11 cellular contexts compared by ENCODE assay signal in genomic region chr11:107849791-107850190, GRCh38. TPM values are rescaled to one million over a fixed set of nuclear protein-coding genes. Genes with fewer than 3 reads are reported as not detected.
A peak's percentile ranks its signal among the peaks of the same experiment; 100 is the strongest.
DNase-seq lines count a peak whose midpoint lies in the region; ATAC-seq and TF ChIP-seq lines count a peak whose summit lies in the region.
"Had no signal": no experiment of that assay in that cellular context is flagged by ENCODE, and none has a peak within 500 bp of the region (broad histone marks: within the 10 kb centered on the region; RNA-seq: fewer than 3 reads in every experiment).

No MANE protein-coding gene starts in this region.

- no peak for TF ChIP-seq CTCF in HCT116 (IDR thresholded peaks at IDR 0.05 in 2 of 3, conservative IDR thresholded peaks at IDR 0.05 in 1 of 3; ENCODE audit: borderline replicate concordance in 1 of 3, insufficient read depth in 1 of 3, low read depth in 2 of 3, low read length in 2 of 3)
- TF ChIP-seq CTCF in RWPE2 (IDR thresholded peaks at IDR 0.05; ENCODE audit: poor library complexity, severe bottlenecking): no peak
- no peak for TF ChIP-seq CTCF in left lung (IDR thresholded peaks at IDR 0.05)

- RAD21 ChIA-PET in HCT116 (lab: Charles Lee; ENCODE audit: low non-redundant PET in 1 of 2, low total read pairs in 2 of 2, uncharacterized antibody in 2 of 2, unreplicated experiment in 2 of 2): no interaction called here

- no peak overlapping the region for H3K4me3 ChIP-seq in CD4-positive, CD25-positive, alpha-beta regulatory T cell (ENCODE audit: low read depth, low read length)
- no peak overlapping the region for H3K4me3 ChIP-seq in HCT116 (replicated peaks in 1 of 2; ENCODE audit: low read depth in 1 of 2, low read length in 2 of 2)
- H3K4me3 ChIP-seq in RWPE2 (ENCODE audit: severe bottlenecking): no peak overlapping the region
- no peak overlapping the region for H3K4me3 ChIP-seq in left lung
- H3K4me3 ChIP-seq in MG63: no peak overlapping the region
- no peak overlapping the region for H3K4me3 ChIP-seq in naive thymus-derived CD4-positive, alpha-beta T cell (ENCODE audit: low read length)

- no peak for ATAC-seq in CD4-positive, CD25-positive, alpha-beta regulatory T cell (ENCODE audit: low read depth in 2 of 2)
- peak; percentile 71 for ATAC-seq in HCT116
- peak; percentile 67 for ATAC-seq in RWPE2 (ENCODE audit: low read depth)
- peak; percentile 83 for ATAC-seq in left lung
- no peak for ATAC-seq in naive thymus-derived CD4-positive, alpha-beta T cell
- ATAC-seq in HG02763 (IDR thresholded peaks at IDR 0.05; ENCODE audit: unreplicated experiment): no peak

- no peak overlapping the region for H3K27ac ChIP-seq in CD4-positive, CD25-positive, alpha-beta regulatory T cell (ENCODE audit: insufficient read depth, low read length, poor library complexity, severe bottlenecking)
- H3K27ac ChIP-seq in HCT116 (ENCODE audit: low read depth, low read length) (no peak overlapping the region), RWPE2 (ENCODE audit: poor library complexity, severe bottlenecking) (peak overlapping the region; percentile 10), left lung (no peak overlapping the region)
- no peak overlapping the region for H3K27ac ChIP-seq in naive thymus-derived CD4-positive, alpha-beta T cell (ENCODE audit: low read depth, low read length)

- H3K27ac Mint-ChIP-seq in CD4-positive, CD25-positive, alpha-beta regulatory T cell: peak overlapping the region in 2 of 3 donors; percentile 33 to 54
- H3K27ac Mint-ChIP-seq in naive thymus-derived CD4-positive, alpha-beta T cell: no peak overlapping the region

- peaks cover 14% of the 10 kb centered on the region for H3K4me1 ChIP-seq in CD4-positive, CD25-positive, alpha-beta regulatory T cell (ENCODE audit: control insufficient read depth, insufficient read depth, low read length, poor library complexity, severe bottlenecking)
- peaks cover 15 to 41% of the 10 kb centered on the region in 2 experiments for H3K4me1 ChIP-seq in HCT116 (ENCODE audit: control insufficient read depth in 1 of 2, insufficient read depth in 2 of 2, low read length in 2 of 2)
- H3K4me1 ChIP-seq in RWPE2 (ENCODE audit: insufficient read depth, poor library complexity, severe bottlenecking): peaks cover 9% of the 10 kb centered on the region
- H3K4me1 ChIP-seq in left lung: no peaks in the 10 kb centered on the region
- no peaks in the 10 kb centered on the region for H3K4me1 ChIP-seq in naive thymus-derived CD4-positive, alpha-beta T cell (ENCODE audit: control insufficient read depth in 2 of 2, insufficient read depth in 2 of 2, low read length in 2 of 2)

- peaks cover 96% of the 10 kb centered on the region for H3K79me2 ChIP-seq in HCT116 (ENCODE audit: insufficient read depth, low read length)

- no peaks in the 10 kb centered on the region for H3K36me3 ChIP-seq in CD4-positive, CD25-positive, alpha-beta regulatory T cell (ENCODE audit: control insufficient read depth, insufficient read depth, low read length)
- H3K36me3 ChIP-seq in HCT116 (ENCODE audit: control insufficient read depth in 1 of 2, insufficient read depth in 2 of 2, low read length in 2 of 2): peaks cover 0 to 3% of the 10 kb centered on the region in 2 experiments; a peak in 1 of 4 replicates
- H3K36me3 ChIP-seq in RWPE2 (ENCODE audit: low read depth): peaks cover 22% of the 10 kb centered on the region
- no peaks in the 10 kb centered on the region for H3K36me3 ChIP-seq in left lung
- H3K36me3 ChIP-seq in MG63: peaks cover under 1% of the 10 kb centered on the region; the same call in 1 of the 2 replicates
- no peaks in the 10 kb centered on the region for H3K36me3 ChIP-seq in naive thymus-derived CD4-positive, alpha-beta T cell (ENCODE audit: control insufficient read depth in 2 of 3, insufficient read depth in 3 of 3, low read length in 3 of 3)

- H3K36me3 Mint-ChIP-seq in CD4-positive, CD25-positive, alpha-beta regulatory T cell: peaks cover 3% of the 10 kb centered on the region
- H3K36me3 Mint-ChIP-seq in naive thymus-derived CD4-positive, alpha-beta T cell: peaks cover 0 to 4% (median 0%) of the 10 kb centered on the region in 5 donors

- H2AFZ ChIP-seq in HCT116 (ENCODE audit: low read depth, low read length, poor library complexity, severe bottlenecking): no peak overlapping the region

- no peak for TF ChIP-seq POLR2A in HCT116 (IDR thresholded peaks at IDR 0.05; ENCODE audit: borderline replicate concordance, extremely low read depth, insufficient read depth, insufficient read length)

- intact Hi-C loops in HCT116 (cut with micrococcal nuclease): no loop called here
- intact Hi-C loops in left lung (cut with DNase I): no loop called here
- intact Hi-C loops in naive thymus-derived CD4-positive, alpha-beta T cell (cut with micrococcal nuclease): loop anchor here in 1 of 2 donors (10.0 kb wide), 2 partner anchors 375 to 815 kb away; partner anchors contain the start of genes ATM, DDX10 and NPAT

- no peaks in the 10 kb centered on the region for H3K9me2 ChIP-seq in HCT116 (ENCODE audit: insufficient read depth)

- H3K27me3 Mint-ChIP-seq in CD4-positive, CD25-positive, alpha-beta regulatory T cell: no peaks in the 10 kb centered on the region
- no peaks in the 10 kb centered on the region for H3K27me3 Mint-ChIP-seq in naive thymus-derived CD4-positive, alpha-beta T cell

- H4K20me1 ChIP-seq in HCT116 (ENCODE audit: insufficient read depth): peaks cover 6% of the 10 kb centered on the region; the same call in 1 of the 2 replicates

- no peak overlapping the region for H3K4me3 Mint-ChIP-seq in CD4-positive, CD25-positive, alpha-beta regulatory T cell
- no peak overlapping the region for H3K4me3 Mint-ChIP-seq in naive thymus-derived CD4-positive, alpha-beta T cell

- DNase-seq in CD4-positive, CD25-positive, alpha-beta regulatory T cell: no peak
- no peak for DNase-seq in HCT116 (ENCODE audit: low read depth, low spot score)
- no peak for DNase-seq in RWPE2 (ENCODE audit: low spot score)
- DNase-seq in left lung: no peak
- DNase-seq in MG63: no peak
- DNase-seq in naive thymus-derived CD4-positive, alpha-beta T cell: no peak
- DNase-seq in DMS53 (lab: John Stamatoyannopoulos, UW): no peak
- DNase-seq: amniotic stem cell, NCI-H345, posterior cingulate gyrus had no signal

- TF ChIP-seq RAD21 in HCT116 (IDR thresholded peaks at IDR 0.05; ENCODE audit: low read depth): no peak

- POLR2A ChIA-PET in HCT116 (lab: Charles Lee): interaction anchor here (0.9 kb wide), 1 partner anchor 9 kb away, joined by 3 read pairs; no protein-coding TSS in a partner anchor
- POLR2A ChIA-PET in naive thymus-derived CD4-positive, alpha-beta T cell (lab: Charles Lee): no interaction called here

- no peak overlapping the region for H3K9ac ChIP-seq in HCT116 (ENCODE audit: low read length)

- peaks cover 25 to 48% (median 38%) of the 10 kb centered on the region in 4 donors for H3K4me1 Mint-ChIP-seq in CD4-positive, CD25-positive, alpha-beta regulatory T cell
- H3K4me1 Mint-ChIP-seq in naive thymus-derived CD4-positive, alpha-beta T cell: peaks cover 6 to 16% (median 10%) of the 10 kb centered on the region in 7 donors

- H3K9me3 Mint-ChIP-seq in CD4-positive, CD25-positive, alpha-beta regulatory T cell: no peaks in the 10 kb centered on the region
- no peaks in the 10 kb centered on the region for H3K9me3 Mint-ChIP-seq in naive thymus-derived CD4-positive, alpha-beta T cell

- H3K27me3 ChIP-seq in CD4-positive, CD25-positive, alpha-beta regulatory T cell (ENCODE audit: control insufficient read depth, insufficient read depth, low read length): no peaks in the 10 kb centered on the region
- H3K27me3 ChIP-seq in HCT116 (ENCODE audit: insufficient read depth, low read length): no peaks in the 10 kb centered on the region
- H3K27me3 ChIP-seq in RWPE2 (ENCODE audit: insufficient read depth, poor library complexity, severe bottlenecking): no peaks in the 10 kb centered on the region
- no peaks in the 10 kb centered on the region for H3K27me3 ChIP-seq in left lung
- H3K27me3 ChIP-seq in MG63: no peaks in the 10 kb centered on the region
- no peaks in the 10 kb centered on the region for H3K27me3 ChIP-seq in naive thymus-derived CD4-positive, alpha-beta T cell (ENCODE audit: control insufficient read depth in 2 of 2, insufficient read depth in 2 of 2, low read length in 2 of 2)

- H3K9me3 ChIP-seq in CD4-positive, CD25-positive, alpha-beta regulatory T cell (ENCODE audit: control insufficient read depth in 2 of 2, low read length in 2 of 2): no peaks in the 10 kb centered on the region
- H3K9me3 ChIP-seq in HCT116 (ENCODE audit: control insufficient read depth in 1 of 2, insufficient read depth in 1 of 2, low read depth in 1 of 2, low read length in 2 of 2) (no peaks in the 10 kb centered on the region), RWPE2 (ENCODE audit: severe bottlenecking) (no peaks in the 10 kb centered on the region), left lung (no peaks in the 10 kb centered on the region), MG63 (no peaks in the 10 kb centered on the region)
- H3K9me3 ChIP-seq in naive thymus-derived CD4-positive, alpha-beta T cell (ENCODE audit: control insufficient read depth in 2 of 3, low read length in 3 of 3): no peaks in the 10 kb centered on the region

- no TSS peak for BruUV-seq in HCT116 (replicated peaks; lab: Mats Ljungman, UMichigan)

- CTCF ChIA-PET in HCT116 (lab: Charles Lee): no interaction called here
- CTCF ChIA-PET in naive thymus-derived CD4-positive, alpha-beta T cell (lab: Charles Lee): no interaction called here

- no peak overlapping the region for H3K4me2 ChIP-seq in HCT116 (ENCODE audit: low read length)

TF ChIP-seq in HCT116, 20 proteins besides CTCF, POLR2A, EP300 and RAD21 (continues in another document):
- TF ChIP-seq, protein P1, sequence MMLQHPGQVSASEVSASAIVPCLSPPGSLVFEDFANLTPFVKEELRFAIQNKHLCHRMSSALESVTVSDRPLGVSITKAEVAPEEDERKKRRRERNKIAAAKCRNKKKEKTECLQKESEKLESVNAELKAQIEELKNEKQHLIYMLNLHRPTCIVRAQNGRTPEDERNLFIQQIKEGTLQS (IDR thresholded peaks at IDR 0.05): no peak
- TF ChIP-seq ZFX (IDR thresholded peaks at IDR 0.05): no peak
- TF ChIP-seq EZH2phosphoT487 (IDR thresholded peaks at IDR 0.05; ENCODE audit: borderline replicate concordance): no peak
- no peak for TF ChIP-seq ELF1 (IDR thresholded peaks at IDR 0.05; ENCODE audit: borderline replicate concordance, low read depth)
- no peak for TF ChIP-seq CEBPB (IDR thresholded peaks at IDR 0.05; ENCODE audit: low read depth)

RNA-seq across cellular contexts. Expression of gene SLC35F2, which starts 8.8 kb away (rescaled TPM):
- total RNA-seq in CD4-positive, CD25-positive, alpha-beta regulatory T cell: 10.7 TPM
- 10 to 100 TPM; 15.1 to 23.9 (median 22.4) TPM for polyA plus RNA-seq in CD4-positive, CD25-positive, alpha-beta regulatory T cell
- total RNA-seq in HCT116 (2021; ENCODE audit: unreplicated experiment): 53.5 TPM
- polyA plus RNA-seq in HCT116 (2012): 40.9 and 46.7 TPM in 2 replicates
- 1 to 10 TPM; 7.0 to 9.2 TPM for total RNA-seq in left lung
- 38.4 and 42.9 TPM in 2 replicates for total RNA-seq in MG63 (2014; rRNA removed; shearing (Covaris generic); ENCODE audit: low replicate concordance)
- total RNA-seq in naive thymus-derived CD4-positive, alpha-beta T cell: 1 to 10 TPM; 3.8 to 8.9 (median 4.5) TPM
- 1 to 10 TPM; 3.7 to 4.2 TPM for polyA plus RNA-seq in naive thymus-derived CD4-positive, alpha-beta T cell

Comparison
In these comparisons a context has a peak if more than half of its experiments do, and no peak if none do; other contexts are left out.
1. ATAC-seq: peak in HCT116 (single experiment), RWPE2 (single experiment) and left lung (single experiment); none in CD4-positive, CD25-positive, alpha-beta regulatory T cell (0 of 2), naive thymus-derived CD4-positive, alpha-beta T cell (single experiment) and HG02763 (single experiment).
2. H3K27ac Mint-ChIP-seq: peak in CD4-positive, CD25-positive, alpha-beta regulatory T cell (2 of 3); none in naive thymus-derived CD4-positive, alpha-beta T cell (0 of 9).